Comparison of ENCODE assay signal across 1 cellular context in genomic region chr11:65121865-65122696, GRCh38.
A peak's percentile ranks its signal among the peaks of the same experiment; 100 is the strongest.
TF ChIP-seq lines count a peak whose summit lies in the region.

Gene FAU, minus strand, starts transcription at chr11:65122134. Its CDS starts 321 bp downstream, at chr11:65121813.
Gene MRPL49, plus strand, starts transcription at chr11:65122321. Its CDS starts 26 bp downstream, at chr11:65122347.

TF ChIP-seq in HepG2, 621 proteins besides CTCF, POLR2A, EP300 and RAD21 (continued from another document and continues in another):
- TF ChIP-seq ZBTB7A (CRISPR knock-in tag; IDR thresholded peaks at IDR 0.05) (peak; percentile 74; the same call in 1 of the 2 replicates), ZNF598 (CRISPR knock-in tag; IDR thresholded peaks at IDR 0.05; ENCODE audit: borderline replicate concordance) (peak; percentile 54; the same call in 1 of the 2 replicates), ZNF180 (CRISPR knock-in tag; IDR thresholded peaks at IDR 0.05; ENCODE audit: borderline replicate concordance, low read depth) (no peak), KDM5A (IDR thresholded peaks at IDR 0.05; ENCODE audit: borderline replicate concordance, low read length) (peak; percentile 81), ZNF24 (IDR thresholded peaks at IDR 0.05) (no peak), E2F2 (CRISPR knock-in tag; IDR thresholded peaks at IDR 0.05; ENCODE audit: borderline replicate concordance) (peak; percentile 48; the same call in 1 of the 2 replicates), HDAC6 (IDR thresholded peaks at IDR 0.05; ENCODE audit: low read depth, low read length) (no peak), PRDM15 (CRISPR knock-in tag; IDR thresholded peaks at IDR 0.05) (no peak), ZNF460 (CRISPR knock-in tag; IDR thresholded peaks at IDR 0.05; ENCODE audit: borderline replicate concordance) (no peak), CAMTA2 (CRISPR knock-in tag; IDR thresholded peaks at IDR 0.05; ENCODE audit: borderline replicate concordance) (peak; percentile 30; the same call in 1 of the 2 replicates), HNF1B (CRISPR knock-in tag; IDR thresholded peaks at IDR 0.05) (no peak; the same call in 1 of the 2 replicates), IRF2 (CRISPR knock-in tag; IDR thresholded peaks at IDR 0.05) (peak; percentile 85), FOXA3 (CRISPR knock-in tag; IDR thresholded peaks at IDR 0.05) (peak; percentile 67), ZBTB8A (CRISPR knock-in tag; IDR thresholded peaks at IDR 0.05; ENCODE audit: borderline replicate concordance, low read depth) (no peak), DR1 (CRISPR knock-in tag; IDR thresholded peaks at IDR 0.05) (peak; percentile 99), EED (CRISPR knock-in tag; IDR thresholded peaks at IDR 0.05) (peak; percentile 83; the same call in 1 of the 2 replicates), ZBTB21 (CRISPR knock-in tag; IDR thresholded peaks at IDR 0.05) (no peak), ZFP62 (CRISPR knock-in tag; IDR thresholded peaks at IDR 0.05) (no peak), ZMYM4 (CRISPR knock-in tag; IDR thresholded peaks at IDR 0.05) (peak; percentile 70; the same call in 1 of the 2 replicates), PHF20 (CRISPR knock-in tag; IDR thresholded peaks at IDR 0.05) (peak; percentile 96), ZNF10 (CRISPR knock-in tag; IDR thresholded peaks at IDR 0.05; ENCODE audit: borderline replicate concordance, low read depth) (no peak), FOXM1 (CRISPR knock-in tag; IDR thresholded peaks at IDR 0.05) (no peak), ERF (CRISPR knock-in tag; IDR thresholded peaks at IDR 0.05) (peak; percentile 85), MED1 (CRISPR knock-in tag; IDR thresholded peaks at IDR 0.05) (peak; percentile 80), ZNF576 (CRISPR knock-in tag; IDR thresholded peaks at IDR 0.05) (no peak), TBX2 (CRISPR knock-in tag; IDR thresholded peaks at IDR 0.05; ENCODE audit: borderline replicate concordance) (peak; percentile 82), SALL2 (CRISPR knock-in tag; IDR thresholded peaks at IDR 0.05) (peak; percentile 77; the same call in 1 of the 2 replicates), JDP2 (CRISPR knock-in tag; IDR thresholded peaks at IDR 0.05; ENCODE audit: borderline replicate concordance) (no peak), MTF1 (CRISPR knock-in tag; IDR thresholded peaks at IDR 0.05) (no peak), ZNF513 (CRISPR knock-in tag; conservative IDR thresholded peaks at IDR 0.05) (no peak), CENPBD1 (CRISPR knock-in tag; IDR thresholded peaks at IDR 0.05; ENCODE audit: borderline replicate concordance, low read depth) (no peak), ZNF335 (CRISPR knock-in tag; IDR thresholded peaks at IDR 0.05) (no peak), ZNF746 (CRISPR knock-in tag; IDR thresholded peaks at IDR 0.05) (peak; percentile 12; the same call in 1 of the 2 replicates), ZC3H4 (CRISPR knock-in tag; IDR thresholded peaks at IDR 0.05; ENCODE audit: borderline replicate concordance) (no peak), HNRNPLL (IDR thresholded peaks at IDR 0.05; ENCODE audit: low read depth, low read length, poor library complexity, severe bottlenecking) (peak; percentile 96), ZNF784 (CRISPR knock-in tag; IDR thresholded peaks at IDR 0.05; ENCODE audit: borderline replicate concordance) (peak; percentile 69), BCLAF1 (IDR thresholded peaks at IDR 0.05) (no peak), JUN (CRISPR knock-in tag; IDR thresholded peaks at IDR 0.05) (0 out of 2 replicates have a peak, but pooled peaks have one; percentile 25), NFE2L2 (IDR thresholded peaks at IDR 0.05; ENCODE audit: low read length) (no peak), HNF1A (IDR thresholded peaks at IDR 0.05; ENCODE audit: low read depth) (peak; percentile 42; the same call in 1 of the 2 replicates), HNF1A (CRISPR knock-in tag; IDR thresholded peaks at IDR 0.05; ENCODE audit: borderline replicate concordance) (peak; percentile 79), NCOA1 (CRISPR knock-in tag; IDR thresholded peaks at IDR 0.05) (no peak), TFDP1 (CRISPR knock-in tag; IDR thresholded peaks at IDR 0.05; ENCODE audit: borderline replicate concordance) (peak; percentile 80; the same call in 1 of the 2 replicates), CBX1 (IDR thresholded peaks at IDR 0.05; ENCODE audit: low read depth) (no peak)
